ENCODE assay signal across 17 cellular contexts in the genomic region with DNA sequence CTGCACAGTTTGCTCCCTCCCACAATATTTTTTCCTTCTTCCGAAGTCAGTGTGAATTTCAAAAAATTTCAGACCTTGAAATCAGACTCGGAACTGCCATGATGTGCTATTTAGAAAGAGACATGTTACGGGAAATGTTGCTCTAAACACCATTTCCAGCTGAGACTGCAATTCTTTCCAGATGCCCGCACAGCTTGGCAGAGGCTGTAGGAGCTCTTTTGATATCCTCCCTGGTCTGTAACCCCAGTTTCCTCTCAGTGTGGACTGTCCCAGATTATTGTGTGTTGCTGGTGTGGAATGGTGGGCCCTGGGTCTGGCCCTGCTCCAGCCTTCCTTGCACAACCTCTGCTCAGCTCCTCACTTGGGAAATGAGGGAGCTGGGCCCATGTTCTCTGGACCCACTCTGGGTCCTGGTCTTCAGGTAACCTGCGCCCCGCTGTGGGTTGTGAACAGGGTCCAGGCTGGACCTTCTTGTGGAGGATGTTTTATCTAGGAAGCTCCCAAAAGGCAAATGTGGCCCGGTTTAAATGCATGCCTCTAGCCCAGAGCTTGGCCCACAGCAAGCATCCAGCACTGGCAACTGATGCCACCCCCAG.
DNase-seq lines count a peak whose midpoint lies in the region; ATAC-seq and TF ChIP-seq lines count a peak whose summit lies in the region.
"Had no signal": no experiment of that assay in that cellular context is flagged by ENCODE, and none has a peak within 500 bp of the region (broad histone marks: within the 10 kb centered on the region; RNA-seq: fewer than 3 reads in every experiment).

No MANE protein-coding gene starts in this region.

- no peaks in the 10 kb centered on the region for H3K36me3 Mint-ChIP-seq in osteocyte (ENCODE audit: unreplicated experiment)
- H3K36me3 Mint-ChIP-seq: CD14-positive monocyte; CD4-positive, alpha-beta memory T cell had no signal

- H3K9me3 Mint-ChIP-seq in osteocyte (ENCODE audit: unreplicated experiment), result no peaks in the 10 kb centered on the region
- H3K9me3 Mint-ChIP-seq: H9 had no signal

- H3K27ac Mint-ChIP-seq in osteocyte (ENCODE audit: unreplicated experiment), result peak overlapping the region; percentile 65
- H3K27ac Mint-ChIP-seq: CD14-positive monocyte; CD4-positive, alpha-beta memory T cell had no signal

- H3K4me1 Mint-ChIP-seq in osteocyte (ENCODE audit: unreplicated experiment), result peaks cover 23% of the 10 kb centered on the region
- H3K4me1 Mint-ChIP-seq: CD14-positive monocyte; CD4-positive, alpha-beta memory T cell had no signal

- ATAC-seq in HG03460 (IDR thresholded peaks at IDR 0.05; ENCODE audit: unreplicated experiment) (no peak), HG02763 (IDR thresholded peaks at IDR 0.05; ENCODE audit: unreplicated experiment) (no peak)
- ATAC-seq: K562 had no signal

- H3K4me3 ChIP-seq in choroid plexus epithelial cell (ENCODE audit: low read depth, low read length), result no peak overlapping the region
- H3K4me3 ChIP-seq: BLaER1, K562 had no signal

- H3K4me3 Mint-ChIP-seq in osteocyte (ENCODE audit: unreplicated experiment), result no peak overlapping the region
- H3K4me3 Mint-ChIP-seq: CD14-positive monocyte; CD4-positive, alpha-beta memory T cell; H9 had no signal

- TF ChIP-seq CTCF in choroid plexus epithelial cell (conservative IDR thresholded peaks at IDR 0.05; ENCODE audit: low read depth, low read length) (no peak), osteocyte (IDR thresholded peaks at IDR 0.05) (no peak)

- DNase-seq in AG20443 (ENCODE audit: low spot score), result peak; percentile 9
- DNase-seq in choroid plexus epithelial cell (ENCODE audit: low read depth), result peak; percentile 23
- DNase-seq in fibroblast of peridontal ligament (ENCODE audit: extremely low read depth), result peak; percentile 11
- DNase-seq in osteocyte (ENCODE audit: extremely low spot score, unreplicated experiment), result no peak
- DNase-seq in stimulated activated CD8-positive, alpha-beta memory T cell treated with anti-CD3 and anti-CD28 coated beads, Interleukin-4, amount 100 ng/mL, for 48 hours, result no peak
- DNase-seq: ACHN; CD4-positive, alpha-beta memory T cell; DMS153; DMS79; GDM1; GOT3; H9 had no signal

- H3K27me3 Mint-ChIP-seq in osteocyte (ENCODE audit: unreplicated experiment), result no peaks in the 10 kb centered on the region
- H3K27me3 Mint-ChIP-seq: CD4-positive, alpha-beta memory T cell had no signal

Comparison
In these comparisons a context has a peak if more than half of its experiments do, and no peak if none do; other contexts are left out.
1. DNase-seq: peak in AG20443 (single experiment), choroid plexus epithelial cell (single experiment) and fibroblast of peridontal ligament (single experiment); none in osteocyte (single experiment) and stimulated activated CD8-positive, alpha-beta memory T cell treated with anti-CD3 and anti-CD28 coated beads, Interleukin-4, amount 100 ng/mL, for 48 hours (single experiment).